ENCODE assay signal across 14 cellular contexts in genomic region chr5:151896041-151896691, GRCh38. TPM values are rescaled to one million over a fixed set of nuclear protein-coding genes. Genes with fewer than 3 reads are reported as not detected.
DNase-seq lines count a peak whose midpoint lies in the region; ATAC-seq, FAIRE-seq and TF ChIP-seq lines count a peak whose summit lies in the region.
"Had no signal": no experiment of that assay in that cellular context is flagged by ENCODE, and none has a peak within 500 bp of the region (broad histone marks: within the 10 kb centered on the region; RNA-seq: fewer than 3 reads in every experiment).

No MANE protein-coding gene starts in this region.

- peaks cover 70% of the 10 kb centered on the region for H3K27me3 Mint-ChIP-seq in WTC11 (ENCODE audit: low read depth)
- peaks cover 8 to 24% of the 10 kb centered on the region in 2 donors for H3K27me3 Mint-ChIP-seq in natural killer cell treated with Interleukin-12 subunit alpha and Interleukin-12 subunit beta and Interleukin-15 and Interleukin-18, amount 100 ng/mL, for 72 hours
- H3K27me3 Mint-ChIP-seq: dendritic cell treated with granulocyte-macrophage colony-stimulating factor and Interleukin-4, amounts not matched to agents 40 ng/mL and 50 ng/mL, for 4 days had no signal

- H3K27ac Mint-ChIP-seq in WTC11, result no peak overlapping the region
- H3K27ac Mint-ChIP-seq in natural killer cell treated with Interleukin-12 subunit alpha and Interleukin-12 subunit beta and Interleukin-15 and Interleukin-18, amount 100 ng/mL, for 72 hours, result no peak overlapping the region
- H3K27ac Mint-ChIP-seq: dendritic cell treated with granulocyte-macrophage colony-stimulating factor and Interleukin-4, amounts not matched to agents 40 ng/mL and 50 ng/mL, for 4 days had no signal

- H3K36me3 Mint-ChIP-seq in WTC11, result no peaks in the 10 kb centered on the region
- H3K36me3 Mint-ChIP-seq in natural killer cell treated with Interleukin-12 subunit alpha and Interleukin-12 subunit beta and Interleukin-15 and Interleukin-18, amount 100 ng/mL, for 72 hours, result no peaks in the 10 kb centered on the region

- peaks cover 10% of the 10 kb centered on the region for H3K4me1 Mint-ChIP-seq in WTC11
- H3K4me1 Mint-ChIP-seq in natural killer cell treated with Interleukin-12 subunit alpha and Interleukin-12 subunit beta and Interleukin-15 and Interleukin-18, amount 100 ng/mL, for 72 hours (ENCODE audit: low read depth in 2 of 2), result no peaks in the 10 kb centered on the region

- DNase-seq in AG08396 (ENCODE audit: low spot score) (peak; percentile 9), HTR-8/SVneo (ENCODE audit: insufficient read length, low spot score) (peak; percentile 69), WTC11 (ENCODE audit: low spot score) (no peak), iris pigment epithelial cell (ENCODE audit: low read depth) (peak; percentile 89), RPMI8226 (no peak)
- no peak for DNase-seq in natural killer cell treated with Interleukin-12 subunit alpha and Interleukin-12 subunit beta and Interleukin-15 and Interleukin-18, amount 100 ng/mL, for 72 hours (ENCODE audit: low spot score)
- DNase-seq: activated CD8-positive, alpha-beta memory T cell treated with anti-CD3 and anti-CD28 coated beads, Interleukin-2, amount 50 U/mL, for 4 hours; COR-L47; small intestine; stomach had no signal

- H3K4me3 Mint-ChIP-seq in WTC11, result no peak overlapping the region
- H3K4me3 Mint-ChIP-seq in natural killer cell treated with Interleukin-12 subunit alpha and Interleukin-12 subunit beta and Interleukin-15 and Interleukin-18, amount 100 ng/mL, for 72 hours, result no peak overlapping the region
- H3K4me3 Mint-ChIP-seq: dendritic cell treated with granulocyte-macrophage colony-stimulating factor and Interleukin-4, amounts not matched to agents 40 ng/mL and 50 ng/mL, for 4 days had no signal

- no peaks in the 10 kb centered on the region for H3K9me3 Mint-ChIP-seq in WTC11
- H3K9me3 Mint-ChIP-seq in natural killer cell treated with Interleukin-12 subunit alpha and Interleukin-12 subunit beta and Interleukin-15 and Interleukin-18, amount 100 ng/mL, for 72 hours, result no peaks in the 10 kb centered on the region
- H3K9me3 Mint-ChIP-seq: dendritic cell treated with granulocyte-macrophage colony-stimulating factor and Interleukin-4, amounts not matched to agents 40 ng/mL and 50 ng/mL, for 4 days had no signal

- CTCF ChIA-PET in WTC11 (lab: Charles Lee), result interaction anchor here (1.4 kb wide), 1 partner anchor 71 kb away, joined by 6 read pairs; no protein-coding TSS in a partner anchor

- ATAC-seq in WTC11 (peak; percentile 80), GM19035 (IDR thresholded peaks at IDR 0.05; ENCODE audit: unreplicated experiment) (no peak), GM18873 (IDR thresholded peaks at IDR 0.05; ENCODE audit: low FRiP score, unreplicated experiment) (no peak)
- no peak for ATAC-seq in natural killer cell treated with Interleukin-12 subunit alpha and Interleukin-12 subunit beta and Interleukin-15 and Interleukin-18, amount 100 ng/mL, for 72 hours

- POLR2A ChIA-PET in WTC11 (lab: Charles Lee), result no interaction called here

- FAIRE-seq in HTR-8/SVneo (lab: Jason Lieb, UNC), result peak; percentile 76
- FAIRE-seq: small intestine had no signal

- no peak for TF ChIP-seq CTCF in WTC11 (IDR thresholded peaks at IDR 0.05)

TF ChIP-seq in WTC11, 78 proteins besides CTCF, POLR2A, EP300 and RAD21 (continues in another document):
- TF ChIP-seq SMAD3 (CRISPR knock-in tag; IDR thresholded peaks at IDR 0.05; ENCODE audit: borderline replicate concordance), result no peak
- TF ChIP-seq FOXK1 (CRISPR knock-in tag; IDR thresholded peaks at IDR 0.05), result no peak
- no peak for TF ChIP-seq USF2 (CRISPR knock-in tag; IDR thresholded peaks at IDR 0.05)
- no peak for TF ChIP-seq ARID4B (CRISPR knock-in tag; IDR thresholded peaks at IDR 0.05; ENCODE audit: borderline replicate concordance)
- TF ChIP-seq GRHL2 (CRISPR knock-in tag; IDR thresholded peaks at IDR 0.05; ENCODE audit: insufficient replicate concordance, severe bottlenecking), result no peak
- no peak for TF ChIP-seq ERG (CRISPR knock-in tag; IDR thresholded peaks at IDR 0.05)
- no peak for TF ChIP-seq TP53 (CRISPR knock-in tag; IDR thresholded peaks at IDR 0.05)
- no peak for TF ChIP-seq E2F5 (CRISPR knock-in tag; IDR thresholded peaks at IDR 0.05)
- TF ChIP-seq SP1 (CRISPR knock-in tag; conservative IDR thresholded peaks at IDR 0.05), result no peak
- no peak for TF ChIP-seq ATF6 (CRISPR knock-in tag; IDR thresholded peaks at IDR 0.05)

RNA-seq across cellular contexts. Expression of gene GLRA1, which starts 28.5 kb away (rescaled TPM):
- not detected in 3 replicates for total RNA-seq in WTC11 (2021)
- not detected for total RNA-seq in natural killer cell treated with Interleukin-12 subunit alpha and Interleukin-12 subunit beta and Interleukin-15 and Interleukin-18, amount 100 ng/mL, for 72 hours
- total RNA-seq: liver, stomach had no signal

Comparison
In these comparisons a context has a peak if more than half of its experiments do, and no peak if none do; other contexts are left out.
1. DNase-seq: peak in AG08396 (single experiment), HTR-8/SVneo (single experiment) and iris pigment epithelial cell (single experiment); none in WTC11 (single experiment), natural killer cell treated with Interleukin-12 subunit alpha and Interleukin-12 subunit beta and Interleukin-15 and Interleukin-18, amount 100 ng/mL, for 72 hours (single experiment) and RPMI8226 (single experiment).